In the genomic region with DNA sequence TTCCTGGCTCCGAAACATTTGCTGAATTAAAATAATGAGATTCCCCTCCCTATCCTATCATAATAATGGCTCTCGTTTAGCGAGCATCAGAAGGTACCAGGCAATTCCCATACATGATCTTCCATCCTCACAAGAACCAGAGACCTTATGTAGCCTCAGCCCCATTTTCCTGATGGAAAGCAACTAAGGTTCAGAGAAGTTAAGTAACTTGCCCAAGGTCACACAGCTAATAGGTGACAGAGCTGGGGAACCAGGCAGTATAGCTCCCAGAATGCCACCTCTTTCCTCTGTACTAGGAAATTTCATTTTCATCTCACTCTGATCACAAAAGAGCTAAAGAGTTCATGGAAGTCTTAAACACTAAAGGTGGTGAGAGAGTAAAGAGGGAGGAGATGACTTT, we compare ENCODE assay signal across 1 cellular context.
TF ChIP-seq lines count a peak whose summit lies in the region.

No MANE protein-coding gene starts in this region.

TF ChIP-seq in GM23338, 12 proteins besides CTCF, POLR2A, EP300 and RAD21 (continued from another document):
- TF ChIP-seq, protein P1, sequence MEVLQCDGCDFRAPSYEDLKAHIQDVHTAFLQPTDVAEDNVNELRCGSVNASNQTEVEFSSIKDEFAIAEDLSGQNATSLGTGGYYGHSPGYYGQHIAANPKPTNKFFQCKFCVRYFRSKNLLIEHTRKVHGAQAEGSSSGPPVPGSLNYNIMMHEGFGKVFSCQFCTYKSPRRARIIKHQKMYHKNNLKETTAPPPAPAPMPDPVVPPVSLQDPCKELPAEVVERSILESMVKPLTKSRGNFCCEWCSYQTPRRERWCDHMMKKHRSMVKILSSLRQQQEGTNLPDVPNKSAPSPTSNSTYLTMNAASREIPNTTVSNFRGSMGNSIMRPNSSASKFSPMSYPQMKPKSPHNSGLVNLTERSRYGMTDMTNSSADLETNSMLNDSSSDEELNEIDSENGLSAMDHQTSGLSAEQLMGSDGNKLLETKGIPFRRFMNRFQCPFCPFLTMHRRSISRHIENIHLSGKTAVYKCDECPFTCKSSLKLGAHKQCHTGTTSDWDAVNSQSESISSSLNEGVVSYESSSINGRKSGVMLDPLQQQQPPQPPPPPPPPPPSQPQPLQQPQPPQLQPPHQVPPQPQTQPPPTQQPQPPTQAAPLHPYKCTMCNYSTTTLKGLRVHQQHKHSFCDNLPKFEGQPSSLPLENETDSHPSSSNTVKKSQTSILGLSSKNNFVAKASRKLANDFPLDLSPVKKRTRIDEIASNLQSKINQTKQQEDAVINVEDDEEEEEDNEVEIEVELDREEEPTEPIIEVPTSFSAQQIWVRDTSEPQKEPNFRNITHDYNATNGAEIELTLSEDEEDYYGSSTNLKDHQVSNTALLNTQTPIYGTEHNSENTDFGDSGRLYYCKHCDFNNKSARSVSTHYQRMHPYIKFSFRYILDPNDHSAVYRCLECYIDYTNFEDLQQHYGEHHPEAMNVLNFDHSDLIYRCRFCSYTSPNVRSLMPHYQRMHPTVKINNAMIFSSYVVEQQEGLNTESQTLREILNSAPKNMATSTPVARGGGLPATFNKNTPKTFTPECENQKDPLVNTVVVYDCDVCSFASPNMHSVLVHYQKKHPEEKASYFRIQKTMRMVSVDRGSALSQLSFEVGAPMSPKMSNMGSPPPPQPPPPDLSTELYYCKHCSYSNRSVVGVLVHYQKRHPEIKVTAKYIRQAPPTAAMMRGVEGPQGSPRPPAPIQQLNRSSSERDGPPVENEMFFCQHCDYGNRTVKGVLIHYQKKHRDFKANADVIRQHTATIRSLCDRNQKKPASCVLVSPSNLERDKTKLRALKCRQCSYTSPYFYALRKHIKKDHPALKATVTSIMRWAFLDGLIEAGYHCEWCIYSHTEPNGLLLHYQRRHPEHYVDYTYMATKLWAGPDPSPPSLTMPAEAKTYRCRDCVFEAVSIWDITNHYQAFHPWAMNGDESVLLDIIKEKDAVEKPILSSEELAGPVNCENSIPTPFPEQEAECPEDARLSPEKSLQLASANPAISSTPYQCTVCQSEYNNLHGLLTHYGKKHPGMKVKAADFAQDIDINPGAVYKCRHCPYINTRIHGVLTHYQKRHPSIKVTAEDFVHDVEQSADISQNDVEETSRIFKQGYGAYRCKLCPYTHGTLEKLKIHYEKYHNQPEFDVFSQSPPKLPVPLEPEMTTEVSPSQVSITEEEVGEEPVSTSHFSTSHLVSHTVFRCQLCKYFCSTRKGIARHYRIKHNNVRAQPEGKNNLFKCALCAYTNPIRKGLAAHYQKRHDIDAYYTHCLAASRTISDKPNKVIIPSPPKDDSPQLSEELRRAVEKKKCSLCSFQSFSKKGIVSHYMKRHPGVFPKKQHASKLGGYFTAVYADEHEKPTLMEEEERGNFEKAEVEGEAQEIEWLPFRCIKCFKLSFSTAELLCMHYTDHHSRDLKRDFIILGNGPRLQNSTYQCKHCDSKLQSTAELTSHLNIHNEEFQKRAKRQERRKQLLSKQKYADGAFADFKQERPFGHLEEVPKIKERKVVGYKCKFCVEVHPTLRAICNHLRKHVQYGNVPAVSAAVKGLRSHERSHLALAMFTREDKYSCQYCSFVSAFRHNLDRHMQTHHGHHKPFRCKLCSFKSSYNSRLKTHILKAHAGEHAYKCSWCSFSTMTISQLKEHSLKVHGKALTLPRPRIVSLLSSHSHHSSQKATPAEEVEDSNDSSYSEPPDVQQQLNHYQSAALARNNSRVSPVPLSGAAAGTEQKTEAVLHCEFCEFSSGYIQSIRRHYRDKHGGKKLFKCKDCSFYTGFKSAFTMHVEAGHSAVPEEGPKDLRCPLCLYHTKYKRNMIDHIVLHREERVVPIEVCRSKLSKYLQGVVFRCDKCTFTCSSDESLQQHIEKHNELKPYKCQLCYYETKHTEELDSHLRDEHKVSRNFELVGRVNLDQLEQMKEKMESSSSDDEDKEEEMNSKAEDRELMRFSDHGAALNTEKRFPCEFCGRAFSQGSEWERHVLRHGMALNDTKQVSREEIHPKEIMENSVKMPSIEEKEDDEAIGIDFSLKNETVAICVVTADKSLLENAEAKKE (CRISPR knock-in tag; IDR thresholded peaks at IDR 0.05), result no peak
- TF ChIP-seq CREB1 (CRISPR knock-in tag; IDR thresholded peaks at IDR 0.05; ENCODE audit: low read depth) (no peak), NANOG (IDR thresholded peaks at IDR 0.05; ENCODE audit: borderline replicate concordance) (no peak)
